9 cellular contexts compared by ENCODE assay signal in genomic region chr9:107636596-107637405, GRCh38.
DNase-seq lines count a peak whose midpoint lies in the region; ATAC-seq, FAIRE-seq and TF ChIP-seq lines count a peak whose summit lies in the region.
"Had no signal": no experiment of that assay in that cellular context is flagged by ENCODE, and none has a peak within 500 bp of the region (broad histone marks: within the 10 kb centered on the region; RNA-seq: fewer than 3 reads in every experiment).

No MANE protein-coding gene starts in this region.

- ATAC-seq in GM18868 (IDR thresholded peaks at IDR 0.05; ENCODE audit: unreplicated experiment): peak; percentile 4

- peak overlapping the region in 1 of 2 donors; percentile 66 for H3K9ac ChIP-seq in kidney (ENCODE audit: low read length in 2 of 2)
- H3K9ac ChIP-seq in skeletal muscle tissue (ENCODE audit: low read depth in 1 of 3, low read length in 3 of 3): peak overlapping the region; percentile 80 to 92 (median 86)

- peak overlapping the region in 1 of 2 donors; percentile 70 for H3K4me3 ChIP-seq in kidney (ENCODE audit: low read length in 2 of 2)
- H3K4me3 ChIP-seq in skeletal muscle tissue (ENCODE audit: low read length in 3 of 3): peak overlapping the region; percentile 20 to 71 (median 58)

- DNase-seq in kidney (no peak), NCI-H748 (lab: John Stamatoyannopoulos, UW; ENCODE audit: unreplicated experiment) (no peak), NCI-H510A treated with DMSO at 0.1 percent for 48 hours (lab: John Stamatoyannopoulos, UW) (no peak), RKO (ENCODE audit: low spot score) (no peak)
- no peak for DNase-seq in stimulated activated CD8-positive, alpha-beta memory T cell treated with anti-CD3 and anti-CD28 coated beads, Interleukin-4, amount 100 ng/mL, for 48 hours
- DNase-seq: RPMI8226 had no signal

- intact Hi-C loops in kidney (cut with DNase I): no loop called here

- peaks cover 10 to 14% of the 10 kb centered on the region in 2 donors for H3K4me1 ChIP-seq in kidney (ENCODE audit: control insufficient read depth in 1 of 2, insufficient read depth in 1 of 2, low read depth in 1 of 2, low read length in 2 of 2)
- H3K4me1 ChIP-seq in skeletal muscle tissue (ENCODE audit: control insufficient read depth in 3 of 3, insufficient read depth in 3 of 3, low read length in 3 of 3): peaks cover 14 to 20% (median 14%) of the 10 kb centered on the region in 3 donors

- TF ChIP-seq CTCF in kidney (IDR thresholded peaks at IDR 0.05; ENCODE audit: borderline replicate concordance, extremely low read depth, insufficient read depth): no peak

- H3K36me3 ChIP-seq in kidney (ENCODE audit: control insufficient read depth in 1 of 2, insufficient read depth in 2 of 2, low read length in 2 of 2) (no peaks in the 10 kb centered on the region), skeletal muscle tissue (ENCODE audit: control insufficient read depth in 3 of 3, insufficient read depth in 3 of 3, low read length in 3 of 3) (no peaks in the 10 kb centered on the region)

- H3K27ac ChIP-seq in angular gyrus (ENCODE audit: low read depth, low read length): peak overlapping the region; percentile 81
- H3K27ac ChIP-seq in kidney (ENCODE audit: low read depth in 2 of 2, low read length in 2 of 2): peak overlapping the region; percentile 91 to 97
- peak overlapping the region; percentile 96 for H3K27ac ChIP-seq in skeletal muscle tissue (ENCODE audit: low read depth, low read length)

- FAIRE-seq in kidney (lab: Jason Lieb, UNC): no peak

- H3K9me3 ChIP-seq in kidney (ENCODE audit: control insufficient read depth in 1 of 2, low read length in 2 of 2): no peaks in the 10 kb centered on the region
- no peaks in the 10 kb centered on the region for H3K9me3 ChIP-seq in skeletal muscle tissue (ENCODE audit: control insufficient read depth in 3 of 3, low read length in 3 of 3)

- no peaks in the 10 kb centered on the region for H3K27me3 ChIP-seq in skeletal muscle tissue (ENCODE audit: control insufficient read depth in 3 of 3, insufficient read depth in 3 of 3, low read length in 3 of 3)
